Comparison of ENCODE assay signal across 9 cellular contexts in the genomic region with DNA sequence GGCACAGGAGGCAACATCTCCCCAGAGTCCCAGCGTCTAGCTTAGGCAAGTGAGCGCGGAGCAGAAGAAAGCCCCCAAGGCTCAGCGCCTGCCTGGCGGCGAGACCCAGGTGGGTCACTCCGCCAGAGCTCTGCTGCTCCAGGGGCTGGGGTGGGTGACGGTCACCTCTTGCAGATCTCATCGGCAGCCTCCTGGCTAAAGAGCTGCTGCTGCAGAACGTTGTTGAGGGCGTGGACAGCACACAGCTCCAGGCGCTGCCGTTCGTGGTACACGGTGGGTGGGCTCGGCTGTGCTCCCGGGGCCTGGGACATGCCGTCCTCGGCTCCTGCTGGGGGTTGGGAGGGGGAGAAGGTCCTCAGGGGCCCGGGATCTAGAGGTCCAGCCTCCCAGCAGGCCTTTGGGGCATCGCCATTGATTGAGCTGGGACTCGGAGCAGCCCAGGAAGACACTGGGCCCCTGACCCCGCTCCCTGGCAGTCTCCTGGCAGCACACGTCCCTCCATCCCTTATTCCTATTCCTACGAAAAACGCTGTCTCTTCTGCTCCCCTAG. TPM values are rescaled to one million over a fixed set of nuclear protein-coding genes. Genes with fewer than 3 reads are reported as not detected.
A peak's percentile ranks its signal among the peaks of the same experiment; 100 is the strongest.
DNase-seq lines count a peak whose midpoint lies in the region; ATAC-seq, FAIRE-seq and TF ChIP-seq lines count a peak whose summit lies in the region.
"Had no signal": no experiment of that assay in that cellular context is flagged by ENCODE, and none has a peak within 500 bp of the region (broad histone marks: within the 10 kb centered on the region; RNA-seq: fewer than 3 reads in every experiment).

No MANE protein-coding gene starts in this region.

- H2AFZ ChIP-seq in HepG2 (ENCODE audit: low read length), result no peak overlapping the region

- H3K79me2 ChIP-seq in HepG2 (ENCODE audit: insufficient read depth, low read length), result no peaks in the 10 kb centered on the region

- intact Hi-C loops in HepG2 (cut with micrococcal nuclease; ENCODE audit: unreplicated experiment), result no loop called here
- intact Hi-C loops in tibial artery (cut with DNase I; ENCODE audit: low total_unique reads), result no loop called here

- no peaks in the 10 kb centered on the region; a peak in 3 of 5 replicates for H3K27me3 ChIP-seq in HepG2 (ENCODE audit: control insufficient read depth in 1 of 2, insufficient read depth in 2 of 2, low read length in 2 of 2)
- H3K27me3 ChIP-seq in tibial artery, result no peaks in the 10 kb centered on the region

- no peaks in the 10 kb centered on the region for H3K9me3 Mint-ChIP-seq in T-helper 2 cell treated with Interferon-gamma antibody and Interleukin-4, amounts not matched to agents 5 μg/mL and 100 μg/mL, for 36 hours

- peak overlapping the region; percentile 60; the same call in 1 of the 2 replicates for H3K4me2 ChIP-seq in HepG2 (ENCODE audit: low read depth, low read length)

- no TSS peak for BruUV-seq in HepG2 (replicated peaks; lab: Mats Ljungman, UMichigan)

- H3K9me3 ChIP-seq in HepG2 (ENCODE audit: low read length), result no peaks in the 10 kb centered on the region
- no peaks in the 10 kb centered on the region for H3K9me3 ChIP-seq in tibial artery

- WGBS in HepG2 (ENCODE audit: low lambda C conversion rate), result 71% methylated on average over 10 of the region's 26 CpGs

- H3K4me1 ChIP-seq in HepG2 (ENCODE audit: insufficient read depth, low read length), result peaks cover 29% of the 10 kb centered on the region
- H3K4me1 ChIP-seq in tibial artery, result peaks cover 0 to 16% (median 13%) of the 10 kb centered on the region in 4 donors

- TF ChIP-seq EP300 in HepG2 (IDR thresholded peaks at IDR 0.05; ENCODE audit: low read depth in 2 of 2, low read length in 2 of 2) (no peak), HepG2 (CRISPR knock-in tag; IDR thresholded peaks at IDR 0.05; ENCODE audit: borderline replicate concordance) (no peak)

- in situ Hi-C loops in HepG2 (cut with HindIII; ENCODE audit: extremely low pct_ligation_motif_present, low pct_unique_long_range_greater_than_20kb), result no loop called here

- H3K27ac ChIP-seq in HepG2 (ENCODE audit: extremely low read length, insufficient read depth, low read length) (no peak overlapping the region), tibial artery (peak overlapping the region; percentile 83 to 84)

- no peak for ATAC-seq in HepG2
- no peak for ATAC-seq in GM18868 (IDR thresholded peaks at IDR 0.05; ENCODE audit: unreplicated experiment)

- CTCF ChIA-PET in HepG2 (lab: Yijun Ruan, JAX; ENCODE audit: low intra/inter-chr PET ratio, low total read pairs), result no interaction called here

- TF ChIP-seq POLR2A in HepG2 (IDR thresholded peaks at IDR 0.05; ENCODE audit: insufficient read depth in 1 of 2, low read depth in 2 of 2, low read length in 2 of 2), result no peak

- TF ChIP-seq CTCF in HepG2 (CRISPR knock-in tag; IDR thresholded peaks at IDR 0.05) (no peak), tibial artery (IDR thresholded peaks at IDR 0.05) (no peak)

- H4K20me1 ChIP-seq in HepG2 (ENCODE audit: insufficient read depth, low read length), result no peaks in the 10 kb centered on the region

- FAIRE-seq in HepG2 (lab: Jason Lieb, UNC), result no peak

- POLR2A ChIA-PET in HepG2 (lab: Yijun Ruan, JAX), result no interaction called here

- H3K36me3 Mint-ChIP-seq in T-helper 2 cell treated with Interferon-gamma antibody and Interleukin-4, amounts not matched to agents 5 μg/mL and 100 μg/mL, for 36 hours (ENCODE audit: low read depth), result peaks cover 3% of the 10 kb centered on the region

- H3K36me3 ChIP-seq in HepG2 (replicated peaks in 1 of 2; ENCODE audit: control insufficient read depth in 1 of 2, insufficient read depth in 2 of 2, low read length in 2 of 2), result no peaks in the 10 kb centered on the region
- H3K36me3 ChIP-seq in tibial artery, result peaks cover 0 to 14% (median 10%) of the 10 kb centered on the region in 3 donors

- peaks cover 11% of the 10 kb centered on the region for H3K4me1 Mint-ChIP-seq in T-helper 2 cell treated with Interferon-gamma antibody and Interleukin-4, amounts not matched to agents 5 μg/mL and 100 μg/mL, for 36 hours (ENCODE audit: low read depth)

- peak overlapping the region; percentile 100 for H3K27ac Mint-ChIP-seq in T-helper 2 cell treated with Interferon-gamma antibody and Interleukin-4, amounts not matched to agents 5 μg/mL and 100 μg/mL, for 36 hours

- no peak for DNase-seq in T-helper 2 cell treated with Interferon-gamma antibody and Interleukin-4, amounts not matched to agents 5 μg/mL and 100 μg/mL, for 36 hours (ENCODE audit: low spot score)
- DNase-seq in T-helper 2 cell, result no peak
- peak; percentile 32 for DNase-seq in astrocyte of the hippocampus (ENCODE audit: low read depth, low spot score)
- DNase-seq in HepG2 (ENCODE audit: low spot score), result no peak
- DNase-seq in tibial artery, result peak in 1 of 2 donors; percentile 68
- DNase-seq in OCI-M2 (lab: John Stamatoyannopoulos, UW; ENCODE audit: unreplicated experiment), result no peak
- DNase-seq in NCI-H1694 treated with DMSO at 0.1 percent for 48 hours (lab: John Stamatoyannopoulos, UW), result no peak

- H3K4me3 ChIP-seq in HepG2 (replicated peaks in 1 of 3; ENCODE audit: insufficient read depth in 1 of 3, low read depth in 2 of 3, low read length in 3 of 3) (peak overlapping the region in 2 of 3 experiments; percentile 63 to 71; a peak in 4 of 6 replicates), tibial artery (peak overlapping the region; percentile 75 to 79)

- no peak for TF ChIP-seq RAD21 in HepG2 (CRISPR knock-in tag; IDR thresholded peaks at IDR 0.05)

- H3K4me3 Mint-ChIP-seq in T-helper 2 cell treated with Interferon-gamma antibody and Interleukin-4, amounts not matched to agents 5 μg/mL and 100 μg/mL, for 36 hours, result peak overlapping the region; percentile 98

- peak overlapping the region; percentile 45; the same call in 1 of the 2 replicates for H3K9ac ChIP-seq in HepG2 (ENCODE audit: insufficient read depth, low read depth, low read length)

- H3K27me3 Mint-ChIP-seq in T-helper 2 cell treated with Interferon-gamma antibody and Interleukin-4, amounts not matched to agents 5 μg/mL and 100 μg/mL, for 36 hours (ENCODE audit: low read depth), result no peaks in the 10 kb centered on the region

RNA-seq across cellular contexts. Expression of a gene that starts 0.8 kb away (rescaled TPM):
- total RNA-seq in HepG2 (2016; rRNA removed; fragmentation: Illumina TruSeq; extraction: Trizol), result 2.0 and 2.3 TPM in 2 replicates
- 2.6 and 3.1 TPM in 2 replicates for total RNA-seq in HepG2 (2016; cell fraction: cytosol; rRNA removed; fragmentation: Illumina TruSeq; extraction: Trizol; ENCODE audit: low read depth)
- total RNA-seq in HepG2 (2016; cell fraction: insoluble cytoplasmic fraction; rRNA removed; fragmentation: Illumina TruSeq; extraction: Trizol), result 3.2 and 3.4 TPM in 2 replicates
- total RNA-seq in HepG2 (2016; cell fraction: membrane; rRNA removed; fragmentation: Illumina TruSeq; extraction: Trizol), result 3.4 and 3.5 TPM in 2 replicates
- 0.56 and 1.7 TPM in 2 replicates for total RNA-seq in HepG2 (2016; cell fraction: nucleus; rRNA removed; fragmentation: Illumina TruSeq; extraction: Trizol)
- polyA plus RNA-seq in HepG2 (2011; rRNA removed), result 4.1 and 5.2 TPM in 2 replicates
- polyA plus RNA-seq in HepG2 (2011; cell fraction: cytosol; rRNA removed), result 4.6 and 10.0 TPM in 2 replicates
- polyA plus RNA-seq in HepG2 (2011; cell fraction: nucleus; rRNA removed), result 6.9 and 8.9 TPM in 2 replicates
- polyA plus RNA-seq in HepG2 (2012), result 1.6 and 3.0 TPM in 2 replicates
- polyA plus RNA-seq in HepG2 (2016; cell fraction: cytosol; fragmentation: Illumina TruSeq; extraction: Trizol; ENCODE audit: low read depth), result 3.7 and 4.0 TPM in 2 replicates
- 2.9 and 3.0 TPM in 2 replicates for polyA plus RNA-seq in HepG2 (2016; cell fraction: insoluble cytoplasmic fraction; fragmentation: Illumina TruSeq; extraction: Trizol; ENCODE audit: low read depth)
- polyA plus RNA-seq in HepG2 (2016; cell fraction: membrane; fragmentation: Illumina TruSeq; extraction: Trizol; ENCODE audit: low read depth), result 4.1 and 4.4 TPM in 2 replicates
- 2.7 and 4.3 TPM in 2 replicates for polyA plus RNA-seq in HepG2 (2016; cell fraction: nucleus; fragmentation: Illumina TruSeq; extraction: Trizol; ENCODE audit: insufficient read depth, low read depth)
- 2.9 and 4.4 TPM in 2 replicates for polyA minus RNA-seq in HepG2 (2011; rRNA and poly(A)+ RNA removed; ENCODE audit: low replicate concordance)
- 2.6 TPM in 1 of 2 replicates, not detected in the other for polyA minus RNA-seq in HepG2 (2011; cell fraction: cytosol; rRNA and poly(A)+ RNA removed)
- polyA minus RNA-seq in HepG2 (2011; cell fraction: nucleus; rRNA and poly(A)+ RNA removed), result 1.9 and 2.2 TPM in 2 replicates

RNA-seq across cellular contexts. Expression of a gene that starts 3.5 kb away (rescaled TPM):
- 1.1 and 2.2 TPM in 2 replicates for total RNA-seq in HepG2 (2016; rRNA removed; fragmentation: Illumina TruSeq; extraction: Trizol)
- 1.4 and 2.5 TPM in 2 replicates for total RNA-seq in HepG2 (2016; cell fraction: cytosol; rRNA removed; fragmentation: Illumina TruSeq; extraction: Trizol; ENCODE audit: low read depth)
- 1.4 and 2.5 TPM in 2 replicates for total RNA-seq in HepG2 (2016; cell fraction: insoluble cytoplasmic fraction; rRNA removed; fragmentation: Illumina TruSeq; extraction: Trizol)
- 1.4 and 1.7 TPM in 2 replicates for total RNA-seq in HepG2 (2016; cell fraction: membrane; rRNA removed; fragmentation: Illumina TruSeq; extraction: Trizol)
- total RNA-seq in HepG2 (2016; cell fraction: nucleus; rRNA removed; fragmentation: Illumina TruSeq; extraction: Trizol), result 1.7 and 2.8 TPM in 2 replicates
- 3.3 and 4.0 TPM in 2 replicates for polyA plus RNA-seq in HepG2 (2011; rRNA removed)
- 2.0 and 2.9 TPM in 2 replicates for polyA plus RNA-seq in HepG2 (2011; cell fraction: cytosol; rRNA removed)
- 18.4 and 19.8 TPM in 2 replicates for polyA plus RNA-seq in HepG2 (2011; cell fraction: nucleus; rRNA removed)
- polyA plus RNA-seq in HepG2 (2012), result 4.3 and 4.8 TPM in 2 replicates
- 2.7 and 3.3 TPM in 2 replicates for polyA plus RNA-seq in HepG2 (2016; cell fraction: cytosol; fragmentation: Illumina TruSeq; extraction: Trizol; ENCODE audit: low read depth)
- 1.4 and 1.8 TPM in 2 replicates for polyA plus RNA-seq in HepG2 (2016; cell fraction: insoluble cytoplasmic fraction; fragmentation: Illumina TruSeq; extraction: Trizol; ENCODE audit: low read depth)
- 2.6 and 2.7 TPM in 2 replicates for polyA plus RNA-seq in HepG2 (2016; cell fraction: membrane; fragmentation: Illumina TruSeq; extraction: Trizol; ENCODE audit: low read depth)
- polyA plus RNA-seq in HepG2 (2016; cell fraction: nucleus; fragmentation: Illumina TruSeq; extraction: Trizol; ENCODE audit: insufficient read depth, low read depth), result 1.6 and 6.8 TPM in 2 replicates
- polyA minus RNA-seq in HepG2 (2011; rRNA and poly(A)+ RNA removed; ENCODE audit: low replicate concordance), result 1.3 TPM in 1 of 2 replicates, not detected in the other
- 0.79 and 2.3 TPM in 2 replicates for polyA minus RNA-seq in HepG2 (2011; cell fraction: cytosol; rRNA and poly(A)+ RNA removed)
- 0.64 and 2.4 TPM in 2 replicates for polyA minus RNA-seq in HepG2 (2011; cell fraction: nucleus; rRNA and poly(A)+ RNA removed)
- total RNA-seq: T-helper 1 cell treated with Interleukin-12 subunit alpha and Interleukin-12 subunit beta and Interleukin-4 antibody, amounts not matched to agents 30 ng/mL and 1 ng/mL, for 36 hours had no signal

RNA-seq across cellular contexts. Expression of a gene that starts 33.5 kb away (rescaled TPM):
- not detected in 2 replicates for total RNA-seq in HepG2 (2016; rRNA removed; fragmentation: Illumina TruSeq; extraction: Trizol)
- total RNA-seq in HepG2 (2016; cell fraction: cytosol; rRNA removed; fragmentation: Illumina TruSeq; extraction: Trizol; ENCODE audit: low read depth), result not detected in 2 replicates
- not detected in 2 replicates for total RNA-seq in HepG2 (2016; cell fraction: insoluble cytoplasmic fraction; rRNA removed; fragmentation: Illumina TruSeq; extraction: Trizol)
- not detected in 2 replicates for total RNA-seq in HepG2 (2016; cell fraction: membrane; rRNA removed; fragmentation: Illumina TruSeq; extraction: Trizol)
- not detected in 2 replicates for total RNA-seq in HepG2 (2016; cell fraction: nucleus; rRNA removed; fragmentation: Illumina TruSeq; extraction: Trizol)
- polyA plus RNA-seq in HepG2 (2011; rRNA removed), result not detected in 2 replicates
- polyA plus RNA-seq in HepG2 (2011; cell fraction: cytosol; rRNA removed), result not detected in 2 replicates
- polyA plus RNA-seq in HepG2 (2011; cell fraction: nucleus; rRNA removed), result not detected in 2 replicates
- not detected in 2 replicates for polyA plus RNA-seq in HepG2 (2012)
- polyA plus RNA-seq in HepG2 (2016; cell fraction: cytosol; fragmentation: Illumina TruSeq; extraction: Trizol; ENCODE audit: low read depth), result not detected in 2 replicates
- not detected in 2 replicates for polyA plus RNA-seq in HepG2 (2016; cell fraction: insoluble cytoplasmic fraction; fragmentation: Illumina TruSeq; extraction: Trizol; ENCODE audit: low read depth)
- not detected in 2 replicates for polyA plus RNA-seq in HepG2 (2016; cell fraction: membrane; fragmentation: Illumina TruSeq; extraction: Trizol; ENCODE audit: low read depth)
- polyA plus RNA-seq in HepG2 (2016; cell fraction: nucleus; fragmentation: Illumina TruSeq; extraction: Trizol; ENCODE audit: insufficient read depth, low read depth), result not detected in 2 replicates
- 5.1 TPM in 1 of 2 replicates, not detected in the other for polyA minus RNA-seq in HepG2 (2011; rRNA and poly(A)+ RNA removed; ENCODE audit: low replicate concordance)
- not detected in 2 replicates for polyA minus RNA-seq in HepG2 (2011; cell fraction: cytosol; rRNA and poly(A)+ RNA removed)
- not detected in 2 replicates for polyA minus RNA-seq in HepG2 (2011; cell fraction: nucleus; rRNA and poly(A)+ RNA removed)

RNA-seq across cellular contexts. Expression of a gene that starts 33.9 kb away (rescaled TPM):
- not detected in 2 replicates for total RNA-seq in HepG2 (2016; rRNA removed; fragmentation: Illumina TruSeq; extraction: Trizol)
- total RNA-seq in HepG2 (2016; cell fraction: cytosol; rRNA removed; fragmentation: Illumina TruSeq; extraction: Trizol; ENCODE audit: low read depth), result not detected in 2 replicates
- total RNA-seq in HepG2 (2016; cell fraction: insoluble cytoplasmic fraction; rRNA removed; fragmentation: Illumina TruSeq; extraction: Trizol), result not detected in 2 replicates
- total RNA-seq in HepG2 (2016; cell fraction: membrane; rRNA removed; fragmentation: Illumina TruSeq; extraction: Trizol), result not detected in 2 replicates
- total RNA-seq in HepG2 (2016; cell fraction: nucleus; rRNA removed; fragmentation: Illumina TruSeq; extraction: Trizol), result not detected in 2 replicates
- not detected in 2 replicates for polyA plus RNA-seq in HepG2 (2011; rRNA removed)
- polyA plus RNA-seq in HepG2 (2011; cell fraction: cytosol; rRNA removed), result 0.04 TPM in 1 of 2 replicates, not detected in the other
- 0.19 TPM in 1 of 2 replicates, not detected in the other for polyA plus RNA-seq in HepG2 (2011; cell fraction: nucleus; rRNA removed)
- not detected in 2 replicates for polyA plus RNA-seq in HepG2 (2012)
- not detected in 2 replicates for polyA plus RNA-seq in HepG2 (2016; cell fraction: cytosol; fragmentation: Illumina TruSeq; extraction: Trizol; ENCODE audit: low read depth)
- polyA plus RNA-seq in HepG2 (2016; cell fraction: insoluble cytoplasmic fraction; fragmentation: Illumina TruSeq; extraction: Trizol; ENCODE audit: low read depth), result not detected in 2 replicates
- not detected in 2 replicates for polyA plus RNA-seq in HepG2 (2016; cell fraction: membrane; fragmentation: Illumina TruSeq; extraction: Trizol; ENCODE audit: low read depth)
- not detected in 2 replicates for polyA plus RNA-seq in HepG2 (2016; cell fraction: nucleus; fragmentation: Illumina TruSeq; extraction: Trizol; ENCODE audit: insufficient read depth, low read depth)
- polyA minus RNA-seq in HepG2 (2011; rRNA and poly(A)+ RNA removed; ENCODE audit: low replicate concordance), result 0.06 and 36.3 TPM in 2 replicates
- 0.69 and 2.2 TPM in 2 replicates for polyA minus RNA-seq in HepG2 (2011; cell fraction: cytosol; rRNA and poly(A)+ RNA removed)
- polyA minus RNA-seq in HepG2 (2011; cell fraction: nucleus; rRNA and poly(A)+ RNA removed), result 0.25 and 1.0 TPM in 2 replicates

RNA-seq across cellular contexts. Expression of a gene that starts 58.0 kb away (rescaled TPM):
- not detected in 2 replicates for total RNA-seq in HepG2 (2016; rRNA removed; fragmentation: Illumina TruSeq; extraction: Trizol)
- total RNA-seq in HepG2 (2016; cell fraction: cytosol; rRNA removed; fragmentation: Illumina TruSeq; extraction: Trizol; ENCODE audit: low read depth), result not detected in 2 replicates
- not detected in 2 replicates for total RNA-seq in HepG2 (2016; cell fraction: insoluble cytoplasmic fraction; rRNA removed; fragmentation: Illumina TruSeq; extraction: Trizol)
- total RNA-seq in HepG2 (2016; cell fraction: membrane; rRNA removed; fragmentation: Illumina TruSeq; extraction: Trizol), result not detected in 2 replicates
- total RNA-seq in HepG2 (2016; cell fraction: nucleus; rRNA removed; fragmentation: Illumina TruSeq; extraction: Trizol), result not detected in 2 replicates
- polyA plus RNA-seq in HepG2 (2011; rRNA removed), result not detected in 2 replicates
- polyA plus RNA-seq in HepG2 (2011; cell fraction: cytosol; rRNA removed), result not detected in 2 replicates
- not detected in 2 replicates for polyA plus RNA-seq in HepG2 (2011; cell fraction: nucleus; rRNA removed)
- polyA plus RNA-seq in HepG2 (2012), result not detected in 2 replicates
- polyA plus RNA-seq in HepG2 (2016; cell fraction: cytosol; fragmentation: Illumina TruSeq; extraction: Trizol; ENCODE audit: low read depth), result not detected in 2 replicates
- not detected in 2 replicates for polyA plus RNA-seq in HepG2 (2016; cell fraction: insoluble cytoplasmic fraction; fragmentation: Illumina TruSeq; extraction: Trizol; ENCODE audit: low read depth)
- polyA plus RNA-seq in HepG2 (2016; cell fraction: membrane; fragmentation: Illumina TruSeq; extraction: Trizol; ENCODE audit: low read depth), result not detected in 2 replicates
- polyA plus RNA-seq in HepG2 (2016; cell fraction: nucleus; fragmentation: Illumina TruSeq; extraction: Trizol; ENCODE audit: insufficient read depth, low read depth), result not detected in 2 replicates
- polyA minus RNA-seq in HepG2 (2011; rRNA and poly(A)+ RNA removed; ENCODE audit: low replicate concordance), result not detected in 2 replicates
- not detected in 2 replicates for polyA minus RNA-seq in HepG2 (2011; cell fraction: cytosol; rRNA and poly(A)+ RNA removed)
- polyA minus RNA-seq in HepG2 (2011; cell fraction: nucleus; rRNA and poly(A)+ RNA removed), result not detected in 2 replicates
- total RNA-seq: T-helper 1 cell treated with Interleukin-12 subunit alpha and Interleukin-12 subunit beta and Interleukin-4 antibody, amounts not matched to agents 30 ng/mL and 1 ng/mL, for 36 hours had no signal
